Comparison of ENCODE assay signal across 21 cellular contexts in genomic region chr1:164311376-164311775, GRCh38.
"Had no signal": no experiment of that assay in that cellular context is flagged by ENCODE, and none has a peak within 500 bp of the region (broad histone marks: within the 10 kb centered on the region; RNA-seq: fewer than 3 reads in every experiment).

No MANE protein-coding gene starts in this region.

- H3K4me1 Mint-ChIP-seq: activated naive CD4-positive, alpha-beta T cell treated with anti-CD3 and anti-CD28 coated beads, Interleukin-2, amount 50 U/mL, for 24 hours had no signal

- H3K36me3 ChIP-seq: adrenal gland, cardiac muscle cell, esophagus squamous epithelium, tibial nerve, uterus had no signal

- DNase-seq: activated CD4-positive, alpha-beta T cell treated with anti-CD3 and anti-CD28 coated beads, Interleukin-2, amount 50 U/mL, for 1 hour; activated CD4-positive, CD25-positive, alpha-beta regulatory T cell treated with anti-CD3 and anti-CD28 coated beads, Interleukin-2, amount 50 U/mL, for 72 hours; activated effector memory CD4-positive, alpha-beta T cell treated with anti-CD3 and anti-CD28 coated beads, Interleukin-2, amount 50 U/mL, for 16 hours; activated T-cell treated with anti-CD3 and anti-CD28 coated beads, Interleukin-2, amount 50 U/mL, for 72 hours; adrenal gland; dermis blood vessel endothelial cell; effector memory CD8-positive, alpha-beta T cell; esophagus squamous epithelium; foreskin melanocyte; glutamatergic neuron; hypothalamus; occipital lobe; stimulated activated CD4-positive, alpha-beta T cell treated with anti-CD3 and anti-CD28 coated beads, Interleukin-2, amount 100 ng/mL, for 24 hours; uterus had no signal

- H3K4me3 Mint-ChIP-seq: activated naive CD4-positive, alpha-beta T cell treated with anti-CD3 and anti-CD28 coated beads, Interleukin-2, amount 50 U/mL, for 24 hours; activated T-cell treated with anti-CD3 and anti-CD28 coated beads, Interleukin-2, amount 50 U/mL, for 72 hours; effector memory CD8-positive, alpha-beta T cell; stimulated activated naive CD8-positive, alpha-beta T cell treated with anti-CD3 and anti-CD28 coated beads, Interleukin-15, Interleukin-2, amounts not matched to agents 100 ng/mL and 50 ng/mL, for 24 hours; T-helper 2 cell treated with Interferon-gamma antibody and Interleukin-4, amounts not matched to agents 5 μg/mL and 100 μg/mL, for 36 hours had no signal

- H3K27ac Mint-ChIP-seq: activated naive CD4-positive, alpha-beta T cell treated with anti-CD3 and anti-CD28 coated beads, Interleukin-2, amount 50 U/mL, for 24 hours; activated T-cell treated with anti-CD3 and anti-CD28 coated beads, Interleukin-2, amount 50 U/mL, for 72 hours; effector memory CD8-positive, alpha-beta T cell; stimulated activated naive CD8-positive, alpha-beta T cell treated with anti-CD3 and anti-CD28 coated beads, Interleukin-15, Interleukin-2, amounts not matched to agents 100 ng/mL and 50 ng/mL, for 24 hours; T-helper 2 cell treated with Interferon-gamma antibody and Interleukin-4, amounts not matched to agents 5 μg/mL and 100 μg/mL, for 36 hours had no signal

- H3K27me3 Mint-ChIP-seq: activated naive CD4-positive, alpha-beta T cell treated with anti-CD3 and anti-CD28 coated beads, Interleukin-2, amount 50 U/mL, for 24 hours; effector memory CD8-positive, alpha-beta T cell; stimulated activated naive CD8-positive, alpha-beta T cell treated with anti-CD3 and anti-CD28 coated beads, Interleukin-15, Interleukin-2, amounts not matched to agents 100 ng/mL and 50 ng/mL, for 24 hours had no signal

- H3K9me3 ChIP-seq: adrenal gland, esophagus squamous epithelium, tibial nerve, uterus had no signal

- H3K27me3 ChIP-seq: adrenal gland, cardiac muscle cell, esophagus squamous epithelium, tibial nerve, uterus had no signal

- H3K4me1 ChIP-seq: adrenal gland, esophagus squamous epithelium, tibial nerve, uterus had no signal

- H3K27ac ChIP-seq: adrenal gland, cardiac muscle cell, esophagus squamous epithelium, tibial nerve, uterus had no signal

- H3K4me3 ChIP-seq: adrenal gland, cardiac muscle cell, esophagus squamous epithelium, lung, tibial nerve, uterus had no signal

- FAIRE-seq: keratinocyte had no signal

- H3K36me3 Mint-ChIP-seq: activated naive CD4-positive, alpha-beta T cell treated with anti-CD3 and anti-CD28 coated beads, Interleukin-2, amount 50 U/mL, for 24 hours had no signal
